1 cellular context compared by ENCODE assay signal in the genomic region with DNA sequence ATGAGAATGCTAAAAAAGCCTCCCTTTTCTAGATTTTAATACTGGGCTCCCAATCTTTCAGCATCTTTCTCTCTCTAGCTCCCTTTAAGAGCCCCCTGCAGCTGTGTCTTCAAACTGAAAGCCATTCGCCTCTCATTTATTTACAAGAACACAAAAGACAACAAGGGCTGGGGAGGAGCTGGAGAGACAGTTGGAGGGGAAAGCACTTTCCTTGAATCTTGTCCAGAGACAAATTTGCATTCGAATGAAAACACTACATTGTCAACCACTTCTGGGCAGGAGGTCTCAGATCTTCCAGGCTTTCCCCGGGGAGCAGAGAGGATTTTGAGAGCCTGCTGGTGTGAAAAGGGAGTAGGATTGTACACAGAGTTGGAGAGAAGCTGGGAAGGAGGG.
TF ChIP-seq lines count a peak whose summit lies in the region.

No MANE protein-coding gene starts in this region.

TF ChIP-seq in WTC11, 78 proteins besides CTCF, POLR2A, EP300 and RAD21 (continued from another document):
- TF ChIP-seq, protein P1, sequence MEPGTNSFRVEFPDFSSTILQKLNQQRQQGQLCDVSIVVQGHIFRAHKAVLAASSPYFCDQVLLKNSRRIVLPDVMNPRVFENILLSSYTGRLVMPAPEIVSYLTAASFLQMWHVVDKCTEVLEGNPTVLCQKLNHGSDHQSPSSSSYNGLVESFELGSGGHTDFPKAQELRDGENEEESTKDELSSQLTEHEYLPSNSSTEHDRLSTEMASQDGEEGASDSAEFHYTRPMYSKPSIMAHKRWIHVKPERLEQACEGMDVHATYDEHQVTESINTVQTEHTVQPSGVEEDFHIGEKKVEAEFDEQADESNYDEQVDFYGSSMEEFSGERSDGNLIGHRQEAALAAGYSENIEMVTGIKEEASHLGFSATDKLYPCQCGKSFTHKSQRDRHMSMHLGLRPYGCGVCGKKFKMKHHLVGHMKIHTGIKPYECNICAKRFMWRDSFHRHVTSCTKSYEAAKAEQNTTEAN (CRISPR knock-in tag; IDR thresholded peaks at IDR 0.05), result peak; percentile 50; the same call in 1 of the 2 replicates
- TF ChIP-seq, protein P2, sequence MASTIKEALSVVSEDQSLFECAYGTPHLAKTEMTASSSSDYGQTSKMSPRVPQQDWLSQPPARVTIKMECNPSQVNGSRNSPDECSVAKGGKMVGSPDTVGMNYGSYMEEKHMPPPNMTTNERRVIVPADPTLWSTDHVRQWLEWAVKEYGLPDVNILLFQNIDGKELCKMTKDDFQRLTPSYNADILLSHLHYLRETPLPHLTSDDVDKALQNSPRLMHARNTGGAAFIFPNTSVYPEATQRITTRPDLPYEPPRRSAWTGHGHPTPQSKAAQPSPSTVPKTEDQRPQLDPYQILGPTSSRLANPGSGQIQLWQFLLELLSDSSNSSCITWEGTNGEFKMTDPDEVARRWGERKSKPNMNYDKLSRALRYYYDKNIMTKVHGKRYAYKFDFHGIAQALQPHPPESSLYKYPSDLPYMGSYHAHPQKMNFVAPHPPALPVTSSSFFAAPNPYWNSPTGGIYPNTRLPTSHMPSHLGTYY (CRISPR knock-in tag; IDR thresholded peaks at IDR 0.05), result no peak
- TF ChIP-seq, protein P3, sequence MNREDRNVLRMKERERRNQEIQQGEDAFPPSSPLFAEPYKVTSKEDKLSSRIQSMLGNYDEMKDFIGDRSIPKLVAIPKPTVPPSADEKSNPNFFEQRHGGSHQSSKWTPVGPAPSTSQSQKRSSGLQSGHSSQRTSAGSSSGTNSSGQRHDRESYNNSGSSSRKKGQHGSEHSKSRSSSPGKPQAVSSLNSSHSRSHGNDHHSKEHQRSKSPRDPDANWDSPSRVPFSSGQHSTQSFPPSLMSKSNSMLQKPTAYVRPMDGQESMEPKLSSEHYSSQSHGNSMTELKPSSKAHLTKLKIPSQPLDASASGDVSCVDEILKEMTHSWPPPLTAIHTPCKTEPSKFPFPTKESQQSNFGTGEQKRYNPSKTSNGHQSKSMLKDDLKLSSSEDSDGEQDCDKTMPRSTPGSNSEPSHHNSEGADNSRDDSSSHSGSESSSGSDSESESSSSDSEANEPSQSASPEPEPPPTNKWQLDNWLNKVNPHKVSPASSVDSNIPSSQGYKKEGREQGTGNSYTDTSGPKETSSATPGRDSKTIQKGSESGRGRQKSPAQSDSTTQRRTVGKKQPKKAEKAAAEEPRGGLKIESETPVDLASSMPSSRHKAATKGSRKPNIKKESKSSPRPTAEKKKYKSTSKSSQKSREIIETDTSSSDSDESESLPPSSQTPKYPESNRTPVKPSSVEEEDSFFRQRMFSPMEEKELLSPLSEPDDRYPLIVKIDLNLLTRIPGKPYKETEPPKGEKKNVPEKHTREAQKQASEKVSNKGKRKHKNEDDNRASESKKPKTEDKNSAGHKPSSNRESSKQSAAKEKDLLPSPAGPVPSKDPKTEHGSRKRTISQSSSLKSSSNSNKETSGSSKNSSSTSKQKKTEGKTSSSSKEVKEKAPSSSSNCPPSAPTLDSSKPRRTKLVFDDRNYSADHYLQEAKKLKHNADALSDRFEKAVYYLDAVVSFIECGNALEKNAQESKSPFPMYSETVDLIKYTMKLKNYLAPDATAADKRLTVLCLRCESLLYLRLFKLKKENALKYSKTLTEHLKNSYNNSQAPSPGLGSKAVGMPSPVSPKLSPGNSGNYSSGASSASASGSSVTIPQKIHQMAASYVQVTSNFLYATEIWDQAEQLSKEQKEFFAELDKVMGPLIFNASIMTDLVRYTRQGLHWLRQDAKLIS (CRISPR knock-in tag; IDR thresholded peaks at IDR 0.05; ENCODE audit: borderline replicate concordance), result no peak
- TF ChIP-seq PRRX2 (CRISPR knock-in tag; IDR thresholded peaks at IDR 0.05), result no peak
- no peak for TF ChIP-seq MYBL2 (CRISPR knock-in tag; IDR thresholded peaks at IDR 0.05)
- TF ChIP-seq ATF1 (CRISPR knock-in tag; IDR thresholded peaks at IDR 0.05), result no peak
- peak; percentile 80 for TF ChIP-seq ETV6 (CRISPR knock-in tag; IDR thresholded peaks at IDR 0.05)
- 0 out of 2 replicates have a peak, but pooled peaks have one; percentile 76 for TF ChIP-seq FOXJ3 (CRISPR knock-in tag; IDR thresholded peaks at IDR 0.05; ENCODE audit: borderline replicate concordance)
- TF ChIP-seq, protein P4, sequence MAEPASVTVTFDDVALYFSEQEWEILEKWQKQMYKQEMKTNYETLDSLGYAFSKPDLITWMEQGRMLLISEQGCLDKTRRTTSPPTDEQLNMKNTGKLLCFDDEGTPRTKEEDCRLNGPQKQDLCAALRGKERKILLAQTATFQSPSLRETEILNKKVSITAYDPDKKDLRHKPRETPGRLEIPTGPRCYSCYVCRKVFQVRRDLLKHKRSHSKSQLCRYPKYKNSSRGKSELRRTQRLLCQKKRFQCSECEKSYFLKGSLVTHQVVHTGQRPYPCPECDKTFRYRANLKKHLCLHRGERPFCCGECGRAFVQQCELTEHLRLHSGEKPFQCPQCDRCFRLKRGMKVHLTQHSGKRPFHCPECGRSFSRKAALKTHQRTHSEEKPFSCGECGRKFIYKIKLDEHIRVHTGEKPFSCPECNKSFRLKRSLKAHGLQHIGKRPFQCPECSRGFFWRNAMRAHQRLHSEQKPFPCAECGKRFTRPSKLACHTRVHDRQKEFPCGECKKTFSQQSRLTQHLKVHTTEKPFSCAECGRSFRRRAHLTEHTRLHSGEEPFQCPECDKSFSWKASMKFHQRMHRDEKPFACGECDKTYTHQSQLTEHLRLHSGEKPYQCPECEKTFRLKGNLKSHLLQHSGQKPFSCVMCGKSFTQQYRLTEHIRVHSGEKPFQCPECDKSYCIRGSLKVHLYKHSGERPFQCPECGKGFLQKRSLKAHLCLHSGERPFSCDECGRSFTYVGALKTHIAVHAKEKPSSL (CRISPR knock-in tag; conservative IDR thresholded peaks at IDR 0.05), result no peak
- TF ChIP-seq NFE2L1 (CRISPR knock-in tag; IDR thresholded peaks at IDR 0.05), result no peak
- no peak for TF ChIP-seq ZNF416 (CRISPR knock-in tag; IDR thresholded peaks at IDR 0.05)
- TF ChIP-seq NR1H2 (CRISPR knock-in tag; IDR thresholded peaks at IDR 0.05), result no peak
- TF ChIP-seq MXD4 (CRISPR knock-in tag; IDR thresholded peaks at IDR 0.05; ENCODE audit: borderline replicate concordance), result no peak
- TF ChIP-seq, protein P5, sequence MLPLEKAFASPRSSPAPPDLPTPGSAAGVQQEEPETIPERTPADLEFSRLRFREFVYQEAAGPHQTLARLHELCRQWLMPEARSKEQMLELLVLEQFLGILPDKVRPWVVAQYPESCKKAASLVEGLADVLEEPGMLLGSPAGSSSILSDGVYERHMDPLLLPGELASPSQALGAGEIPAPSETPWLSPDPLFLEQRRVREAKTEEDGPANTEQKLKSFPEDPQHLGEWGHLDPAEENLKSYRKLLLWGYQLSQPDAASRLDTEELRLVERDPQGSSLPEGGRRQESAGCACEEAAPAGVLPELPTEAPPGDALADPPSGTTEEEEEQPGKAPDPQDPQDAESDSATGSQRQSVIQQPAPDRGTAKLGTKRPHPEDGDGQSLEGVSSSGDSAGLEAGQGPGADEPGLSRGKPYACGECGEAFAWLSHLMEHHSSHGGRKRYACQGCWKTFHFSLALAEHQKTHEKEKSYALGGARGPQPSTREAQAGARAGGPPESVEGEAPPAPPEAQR (CRISPR knock-in tag; IDR thresholded peaks at IDR 0.05), result no peak
- no peak for TF ChIP-seq IRF2 (CRISPR knock-in tag; IDR thresholded peaks at IDR 0.05; ENCODE audit: borderline replicate concordance, low read depth)
- TF ChIP-seq NR2C2 (CRISPR knock-in tag; IDR thresholded peaks at IDR 0.05), result no peak
- TF ChIP-seq, protein P6, sequence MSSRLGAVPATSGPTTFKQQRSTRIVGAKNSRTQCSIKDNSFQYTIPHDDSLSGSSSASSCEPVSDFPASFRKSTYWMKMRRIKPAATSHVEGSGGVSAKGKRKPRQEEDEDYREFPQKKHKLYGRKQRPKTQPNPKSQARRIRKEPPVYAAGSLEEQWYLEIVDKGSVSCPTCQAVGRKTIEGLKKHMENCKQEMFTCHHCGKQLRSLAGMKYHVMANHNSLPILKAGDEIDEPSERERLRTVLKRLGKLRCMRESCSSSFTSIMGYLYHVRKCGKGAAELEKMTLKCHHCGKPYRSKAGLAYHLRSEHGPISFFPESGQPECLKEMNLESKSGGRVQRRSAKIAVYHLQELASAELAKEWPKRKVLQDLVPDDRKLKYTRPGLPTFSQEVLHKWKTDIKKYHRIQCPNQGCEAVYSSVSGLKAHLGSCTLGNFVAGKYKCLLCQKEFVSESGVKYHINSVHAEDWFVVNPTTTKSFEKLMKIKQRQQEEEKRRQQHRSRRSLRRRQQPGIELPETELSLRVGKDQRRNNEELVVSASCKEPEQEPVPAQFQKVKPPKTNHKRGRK (CRISPR knock-in tag; IDR thresholded peaks at IDR 0.05; ENCODE audit: borderline replicate concordance), result 0 out of 2 replicates have a peak, but pooled peaks have one; percentile 21
- TF ChIP-seq, protein P7, sequence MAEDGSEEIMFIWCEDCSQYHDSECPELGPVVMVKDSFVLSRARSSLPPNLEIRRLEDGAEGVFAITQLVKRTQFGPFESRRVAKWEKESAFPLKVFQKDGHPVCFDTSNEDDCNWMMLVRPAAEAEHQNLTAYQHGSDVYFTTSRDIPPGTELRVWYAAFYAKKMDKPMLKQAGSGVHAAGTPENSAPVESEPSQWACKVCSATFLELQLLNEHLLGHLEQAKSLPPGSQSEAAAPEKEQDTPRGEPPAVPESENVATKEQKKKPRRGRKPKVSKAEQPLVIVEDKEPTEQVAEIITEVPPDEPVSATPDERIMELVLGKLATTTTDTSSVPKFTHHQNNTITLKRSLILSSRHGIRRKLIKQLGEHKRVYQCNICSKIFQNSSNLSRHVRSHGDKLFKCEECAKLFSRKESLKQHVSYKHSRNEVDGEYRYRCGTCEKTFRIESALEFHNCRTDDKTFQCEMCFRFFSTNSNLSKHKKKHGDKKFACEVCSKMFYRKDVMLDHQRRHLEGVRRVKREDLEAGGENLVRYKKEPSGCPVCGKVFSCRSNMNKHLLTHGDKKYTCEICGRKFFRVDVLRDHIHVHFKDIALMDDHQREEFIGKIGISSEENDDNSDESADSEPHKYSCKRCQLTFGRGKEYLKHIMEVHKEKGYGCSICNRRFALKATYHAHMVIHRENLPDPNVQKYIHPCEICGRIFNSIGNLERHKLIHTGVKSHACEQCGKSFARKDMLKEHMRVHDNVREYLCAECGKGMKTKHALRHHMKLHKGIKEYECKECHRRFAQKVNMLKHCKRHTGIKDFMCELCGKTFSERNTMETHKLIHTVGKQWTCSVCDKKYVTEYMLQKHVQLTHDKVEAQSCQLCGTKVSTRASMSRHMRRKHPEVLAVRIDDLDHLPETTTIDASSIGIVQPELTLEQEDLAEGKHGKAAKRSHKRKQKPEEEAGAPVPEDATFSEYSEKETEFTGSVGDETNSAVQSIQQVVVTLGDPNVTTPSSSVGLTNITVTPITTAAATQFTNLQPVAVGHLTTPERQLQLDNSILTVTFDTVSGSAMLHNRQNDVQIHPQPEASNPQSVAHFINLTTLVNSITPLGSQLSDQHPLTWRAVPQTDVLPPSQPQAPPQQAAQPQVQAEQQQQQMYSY (CRISPR knock-in tag; IDR thresholded peaks at IDR 0.05), result no peak
- TF ChIP-seq EMX1 (CRISPR knock-in tag; IDR thresholded peaks at IDR 0.05), result no peak
- no peak for TF ChIP-seq ZNF219 (CRISPR knock-in tag; IDR thresholded peaks at IDR 0.05; ENCODE audit: borderline replicate concordance)
- TF ChIP-seq, protein P8, sequence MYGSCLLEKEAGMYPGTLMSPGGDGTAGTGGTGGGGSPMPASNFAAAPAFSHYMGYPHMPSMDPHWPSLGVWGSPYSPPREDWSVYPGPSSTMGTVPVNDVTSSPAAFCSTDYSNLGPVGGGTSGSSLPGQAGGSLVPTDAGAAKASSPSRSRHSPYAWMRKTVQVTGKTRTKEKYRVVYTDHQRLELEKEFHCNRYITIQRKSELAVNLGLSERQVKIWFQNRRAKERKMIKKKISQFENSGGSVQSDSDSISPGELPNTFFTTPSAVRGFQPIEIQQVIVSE (CRISPR knock-in tag; IDR thresholded peaks at IDR 0.05; ENCODE audit: borderline replicate concordance), result no peak
- TF ChIP-seq, protein P9, sequence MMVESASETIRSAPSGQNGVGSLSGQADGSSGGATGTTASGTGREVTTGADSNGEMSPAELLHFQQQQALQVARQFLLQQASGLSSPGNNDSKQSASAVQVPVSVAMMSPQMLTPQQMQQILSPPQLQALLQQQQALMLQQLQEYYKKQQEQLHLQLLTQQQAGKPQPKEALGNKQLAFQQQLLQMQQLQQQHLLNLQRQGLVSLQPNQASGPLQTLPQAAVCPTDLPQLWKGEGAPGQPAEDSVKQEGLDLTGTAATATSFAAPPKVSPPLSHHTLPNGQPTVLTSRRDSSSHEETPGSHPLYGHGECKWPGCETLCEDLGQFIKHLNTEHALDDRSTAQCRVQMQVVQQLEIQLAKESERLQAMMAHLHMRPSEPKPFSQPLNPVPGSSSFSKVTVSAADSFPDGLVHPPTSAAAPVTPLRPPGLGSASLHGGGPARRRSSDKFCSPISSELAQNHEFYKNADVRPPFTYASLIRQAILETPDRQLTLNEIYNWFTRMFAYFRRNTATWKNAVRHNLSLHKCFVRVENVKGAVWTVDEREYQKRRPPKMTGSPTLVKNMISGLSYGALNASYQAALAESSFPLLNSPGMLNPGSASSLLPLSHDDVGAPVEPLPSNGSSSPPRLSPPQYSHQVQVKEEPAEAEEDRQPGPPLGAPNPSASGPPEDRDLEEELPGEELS (CRISPR knock-in tag; IDR thresholded peaks at IDR 0.05), result peak; percentile 97; the same call in 1 of the 2 replicates
- TF ChIP-seq NFYB (CRISPR knock-in tag; conservative IDR thresholded peaks at IDR 0.05; ENCODE audit: low read depth), result no peak
- TF ChIP-seq RORB (CRISPR knock-in tag; IDR thresholded peaks at IDR 0.05), result no peak
